Comparison of ENCODE assay signal across 9 cellular contexts in the genomic region with DNA sequence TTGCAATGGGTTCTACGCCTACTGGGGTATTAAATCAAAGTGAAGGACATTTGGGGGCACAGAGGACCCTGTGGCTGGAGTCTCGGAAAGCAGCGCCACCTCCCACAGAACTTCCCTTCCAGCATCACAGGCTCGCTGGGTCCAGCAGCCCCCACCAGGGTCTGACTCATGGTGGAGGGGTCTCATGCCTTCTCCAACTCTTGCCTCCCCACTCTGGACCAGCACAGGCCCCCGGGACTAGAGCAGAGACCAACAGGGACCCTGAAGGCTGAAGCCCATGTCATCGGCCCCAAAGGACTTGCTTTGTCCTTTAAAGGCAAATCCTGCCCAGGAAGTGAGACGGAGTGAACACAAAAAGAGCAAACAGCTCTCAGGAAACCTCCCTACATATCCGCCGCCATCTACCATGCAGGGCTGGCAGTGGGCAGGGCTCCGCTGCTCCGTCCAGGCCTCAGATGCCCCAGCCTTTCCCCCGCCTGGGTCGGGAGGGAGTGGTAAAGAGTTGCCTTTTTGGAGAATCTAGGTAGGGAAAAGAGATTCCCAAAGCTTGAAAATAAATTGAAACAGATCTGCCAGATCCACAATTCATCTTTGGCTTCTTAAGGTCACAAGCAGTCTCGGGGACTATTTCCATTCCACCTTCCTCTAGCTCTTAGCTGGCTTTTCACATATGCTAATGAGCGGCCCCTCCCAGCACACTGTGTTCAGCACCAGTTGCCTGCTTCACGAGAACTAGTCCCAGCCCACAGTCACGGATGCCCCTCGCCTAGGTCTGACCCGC. TPM values are rescaled to one million over a fixed set of nuclear protein-coding genes. Genes with fewer than 3 reads are reported as not detected.
DNase-seq lines count a peak whose midpoint lies in the region; FAIRE-seq and TF ChIP-seq lines count a peak whose summit lies in the region.
"Had no signal": no experiment of that assay in that cellular context is flagged by ENCODE, and none has a peak within 500 bp of the region (broad histone marks: within the 10 kb centered on the region; RNA-seq: fewer than 3 reads in every experiment).

No MANE protein-coding gene starts in this region.

- H3K9ac ChIP-seq in kidney (ENCODE audit: low read length in 2 of 2), result peak overlapping the region; percentile 30 to 91

- H3K27me3 ChIP-seq in WERI-Rb-1 (ENCODE audit: insufficient read depth, low read depth, severe bottlenecking) (no peaks in the 10 kb centered on the region), testis (no peaks in the 10 kb centered on the region)

- TF ChIP-seq CTCF in HEK293 (tag by site-specific recombination; IDR thresholded peaks at IDR 0.05) (no peak), WERI-Rb-1 (IDR thresholded peaks at IDR 0.05; ENCODE audit: low read depth, low read length) (no peak), kidney (IDR thresholded peaks at IDR 0.05; ENCODE audit: borderline replicate concordance, extremely low read depth, insufficient read depth) (no peak), testis (IDR thresholded peaks at IDR 0.05) (no peak), foreskin fibroblast (IDR thresholded peaks at IDR 0.05; ENCODE audit: low read depth, low read length) (no peak)

- H3K4me1 ChIP-seq in HEK293 (ENCODE audit: control insufficient read depth, insufficient read depth, low read length) (peaks cover 15% of the 10 kb centered on the region), kidney (ENCODE audit: control insufficient read depth in 1 of 2, insufficient read depth in 1 of 2, low read depth in 1 of 2, low read length in 2 of 2) (peaks cover 34% of the 10 kb centered on the region in 2 donors), testis (peaks cover 3% of the 10 kb centered on the region)

- H3K4me3 ChIP-seq in HEK293 (ENCODE audit: low read depth, low read length), result no peak overlapping the region
- peak overlapping the region; percentile 70 for H3K4me3 ChIP-seq in WERI-Rb-1 (ENCODE audit: low read depth, low read length)
- peak overlapping the region; percentile 50 to 85 for H3K4me3 ChIP-seq in kidney (ENCODE audit: low read length in 2 of 2)
- H3K4me3 ChIP-seq in testis, result peak overlapping the region; percentile 58 to 64
- H3K4me3 ChIP-seq in foreskin fibroblast (ENCODE audit: low read depth in 1 of 2, low read length in 2 of 2), result no peak overlapping the region

- no peak for FAIRE-seq in kidney (lab: Jason Lieb, UNC)
- FAIRE-seq: frontal cortex had no signal

- H3K9me3 ChIP-seq in HEK293 (ENCODE audit: control insufficient read depth, insufficient read depth, low read depth, low read length) (no peaks in the 10 kb centered on the region), WERI-Rb-1 (ENCODE audit: severe bottlenecking) (peaks cover 2% of the 10 kb centered on the region), kidney (ENCODE audit: control insufficient read depth in 1 of 2, low read length in 2 of 2) (no peaks in the 10 kb centered on the region), testis (no peaks in the 10 kb centered on the region)

- 33 to 53% methylated on average over 17 to 19 of the region's 19 CpGs for whole genome bisulfite sequencing in testis, 2 donors

- no peaks in the 10 kb centered on the region for H3K36me3 ChIP-seq in HEK293 (ENCODE audit: control insufficient read depth in 2 of 2, insufficient read depth in 1 of 2, low read length in 2 of 2)
- H3K36me3 ChIP-seq in WERI-Rb-1, result no peaks in the 10 kb centered on the region; the same call in 1 of the 2 replicates
- H3K36me3 ChIP-seq in kidney (ENCODE audit: control insufficient read depth in 1 of 2, insufficient read depth in 2 of 2, low read length in 2 of 2), result no peaks in the 10 kb centered on the region
- H3K36me3 ChIP-seq in testis (ENCODE audit: low read depth, missing control alignments), result no peaks in the 10 kb centered on the region

- H3K27ac ChIP-seq in HEK293 (ENCODE audit: extremely low read depth, low read depth, low read length), result peak overlapping the region; percentile 98
- H3K27ac ChIP-seq in WERI-Rb-1, result peak overlapping the region; percentile 87
- H3K27ac ChIP-seq in kidney (ENCODE audit: low read depth in 2 of 2, low read length in 2 of 2), result peak overlapping the region; percentile 97 to 100
- H3K27ac ChIP-seq in testis, result peak overlapping the region; percentile 92

- no peak for TF ChIP-seq POLR2A in testis (IDR thresholded peaks at IDR 0.05)

- intact Hi-C loops in kidney (cut with DNase I) (no loop called here), testis (cut with DNase I; ENCODE audit: low total_unique reads) (no loop called here)

- POLR2A ChIA-PET in HEK293 (lab: Yijun Ruan, JAX), result interaction anchor here (1.0 to 1.7 kb wide), 8 partner anchors 12 to 226 kb away, joined by 3 to 7 read pairs (median 5); a partner anchor contains a TSS

- CTCF ChIA-PET in HEK293 (lab: Yijun Ruan, JAX), result interaction anchor here (0.6 to 2.1 kb wide), 7 partner anchors 8 to 131 kb away, joined by 3 to 19 read pairs (median 6); a partner anchor contains a TSS

- DNase-seq in WERI-Rb-1 (no peak), kidney (peak; percentile 90), testis (peak; percentile 60), A172 (ENCODE audit: low spot score) (no peak), foreskin fibroblast (no peak)
- no peak for DNase-seq in effector CD8-positive, alpha-beta T cell (lab: John Stamatoyannopoulos, UW)

TF ChIP-seq in HEK293, 187 proteins besides CTCF, POLR2A, EP300 and RAD21 (continues in another document):
- TF ChIP-seq ZNF501 (tag by site-specific recombination; IDR thresholded peaks at IDR 0.05), result no peak
- TF ChIP-seq SCRT1 (tag by site-specific recombination; IDR thresholded peaks at IDR 0.05; ENCODE audit: borderline replicate concordance), result peak; percentile 86; the same call in 1 of the 2 replicates
- TF ChIP-seq, protein P1, sequence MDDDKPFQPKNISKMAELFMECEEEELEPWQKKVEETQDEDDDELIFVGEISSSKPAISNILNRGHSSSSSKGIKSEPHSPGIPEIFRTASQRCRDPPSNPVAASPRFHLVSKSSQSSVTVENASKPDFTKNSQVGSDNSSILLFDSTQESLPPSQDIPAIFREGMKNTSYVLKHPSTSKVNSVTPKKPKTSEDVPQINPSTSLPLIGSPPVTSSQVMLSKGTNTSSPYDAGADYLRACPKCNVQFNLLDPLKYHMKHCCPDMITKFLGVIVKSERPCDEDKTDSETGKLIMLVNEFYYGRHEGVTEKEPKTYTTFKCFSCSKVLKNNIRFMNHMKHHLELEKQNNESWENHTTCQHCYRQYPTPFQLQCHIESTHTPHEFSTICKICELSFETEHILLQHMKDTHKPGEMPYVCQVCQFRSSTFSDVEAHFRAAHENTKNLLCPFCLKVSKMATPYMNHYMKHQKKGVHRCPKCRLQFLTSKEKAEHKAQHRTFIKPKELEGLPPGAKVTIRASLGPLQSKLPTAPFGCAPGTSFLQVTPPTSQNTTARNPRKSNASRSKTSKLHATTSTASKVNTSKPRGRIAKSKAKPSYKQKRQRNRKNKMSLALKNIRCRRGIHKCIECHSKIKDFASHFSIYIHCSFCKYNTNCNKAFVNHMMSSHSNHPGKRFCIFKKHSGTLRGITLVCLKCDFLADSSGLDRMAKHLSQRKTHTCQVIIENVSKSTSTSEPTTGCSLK (tag by site-specific recombination; IDR thresholded peaks at IDR 0.05), result no peak
- peak; percentile 97 for TF ChIP-seq SCRT2 (tag by site-specific recombination; IDR thresholded peaks at IDR 0.05)
- TF ChIP-seq, protein P2, sequence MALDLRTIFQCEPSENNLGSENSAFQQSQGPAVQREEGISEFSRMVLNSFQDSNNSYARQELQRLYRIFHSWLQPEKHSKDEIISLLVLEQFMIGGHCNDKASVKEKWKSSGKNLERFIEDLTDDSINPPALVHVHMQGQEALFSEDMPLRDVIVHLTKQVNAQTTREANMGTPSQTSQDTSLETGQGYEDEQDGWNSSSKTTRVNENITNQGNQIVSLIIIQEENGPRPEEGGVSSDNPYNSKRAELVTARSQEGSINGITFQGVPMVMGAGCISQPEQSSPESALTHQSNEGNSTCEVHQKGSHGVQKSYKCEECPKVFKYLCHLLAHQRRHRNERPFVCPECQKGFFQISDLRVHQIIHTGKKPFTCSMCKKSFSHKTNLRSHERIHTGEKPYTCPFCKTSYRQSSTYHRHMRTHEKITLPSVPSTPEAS (tag by site-specific recombination; IDR thresholded peaks at IDR 0.05), result no peak

RNA-seq across cellular contexts. Expression of a gene that starts 2.1 kb away (rescaled TPM):
- 358 TPM for total RNA-seq in kidney
- 242 TPM for polyA plus RNA-seq in kidney (ENCODE audit: insufficient read depth, low read depth, low replicate concordance)
- 10 to 100 TPM in 1 of 2 donors, 1 to 10 TPM in 1; 6.8 to 19.0 TPM for total RNA-seq in testis
- 14.1 TPM for polyA plus RNA-seq in testis (ENCODE audit: insufficient read depth, low read depth, low replicate concordance)
- total RNA-seq in A172 (2014; rRNA removed; shearing (Covaris generic)), result 2.7 and 5.9 TPM in 2 replicates
- total RNA-seq: LHCN-M2 had no signal

RNA-seq across cellular contexts. Expression of a gene that starts 36.6 kb away (rescaled TPM):
- total RNA-seq in kidney, result 8.2 TPM
- 3.1 TPM for polyA plus RNA-seq in kidney (ENCODE audit: insufficient read depth, low read depth, low replicate concordance)
- total RNA-seq in testis, result 1 to 10 TPM; 2.0 to 2.4 TPM
- 3.7 TPM for polyA plus RNA-seq in testis (ENCODE audit: insufficient read depth, low read depth, low replicate concordance)
- total RNA-seq in A172 (2014; rRNA removed; shearing (Covaris generic)), result not detected in 2 replicates
- total RNA-seq: LHCN-M2 had no signal

Comparison
In these comparisons a context has a peak if more than half of its experiments do, and no peak if none do; other contexts are left out.
1. H3K4me3 ChIP-seq: peak in WERI-Rb-1 (single experiment), kidney (2 of 2) and testis (2 of 2); none in HEK293 (single experiment) and foreskin fibroblast (0 of 2).
2. DNase-seq: peak in kidney (single experiment) and testis (single experiment); none in WERI-Rb-1 (single experiment), A172 (single experiment), effector CD8-positive, alpha-beta T cell (single experiment) and foreskin fibroblast (0 of 2).
3. RNA of a gene that starts 2.1 kb away (total RNA-seq): 358 TPM in kidney (single experiment); 6.8 to 19.0 TPM in testis and 2.7 to 5.9 TPM in A172; every median in the first group is over 10 times any median in the second.
4. Peak in every context shown above with its lines, with median percentiles within 50 percentile points of each other: H3K27ac ChIP-seq.